In the genomic region with DNA sequence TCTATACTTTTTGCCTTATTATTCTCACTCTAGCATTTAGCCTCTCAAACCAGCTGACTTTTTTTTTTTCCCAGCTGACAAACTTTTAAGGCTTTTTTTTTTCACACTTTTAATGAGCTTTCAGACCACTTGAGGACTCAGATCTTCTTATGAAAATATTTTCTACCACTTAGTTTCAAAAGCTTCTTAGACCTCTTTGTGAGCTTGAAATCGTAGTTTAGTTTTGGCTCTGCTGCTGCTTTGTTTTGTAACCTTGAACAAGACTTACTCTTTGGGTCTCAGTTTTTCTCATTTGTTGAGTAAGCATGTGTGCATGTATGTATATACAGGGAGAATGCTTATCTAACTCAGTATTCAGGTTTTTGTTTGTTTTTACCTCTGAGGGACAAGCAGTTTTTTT, we compare ENCODE assay signal across 8 cellular contexts. TPM values are rescaled to one million over a fixed set of nuclear protein-coding genes. Genes with fewer than 3 reads are reported as not detected.
DNase-seq lines count a peak whose midpoint lies in the region; ATAC-seq, FAIRE-seq and TF ChIP-seq lines count a peak whose summit lies in the region.

No MANE protein-coding gene starts in this region.

- peak overlapping the region; percentile 17 for H3K4me3 Mint-ChIP-seq in activated CD4-positive, alpha-beta T cell treated with anti-CD3 and anti-CD28 coated beads for 36 hours

- H3K27me3 Mint-ChIP-seq in activated CD4-positive, alpha-beta T cell treated with anti-CD3 and anti-CD28 coated beads for 36 hours, result no peaks in the 10 kb centered on the region

- H3K4me1 ChIP-seq in kidney (ENCODE audit: control insufficient read depth in 1 of 2, insufficient read depth in 1 of 2, low read depth in 1 of 2, low read length in 2 of 2), result peaks cover 0 to 14% of the 10 kb centered on the region in 2 donors

- H3K27ac ChIP-seq in kidney (ENCODE audit: low read depth in 2 of 2, low read length in 2 of 2), result peak overlapping the region in 1 of 2 donors; percentile 63

- H3K4me3 ChIP-seq in kidney (ENCODE audit: low read length in 2 of 2), result peak overlapping the region; percentile 32 to 66

- H3K36me3 Mint-ChIP-seq in activated CD4-positive, alpha-beta T cell treated with anti-CD3 and anti-CD28 coated beads for 36 hours (ENCODE audit: low read depth), result peaks cover 2% of the 10 kb centered on the region

- FAIRE-seq in kidney (lab: Jason Lieb, UNC), result peak; percentile 81

- intact Hi-C loops in activated CD4-positive, alpha-beta T cell treated with anti-CD3 and anti-CD28 coated beads for 36 hours (cut with DNase I, micrococcal nuclease), result loop anchor here in 1 of 2 experiments (5.0 kb wide), 1 partner anchor 1376 kb away; a partner anchor contains a TSS
- intact Hi-C loops in kidney (cut with DNase I), result no loop called here

- CTCF ChIA-PET in activated CD4-positive, alpha-beta T cell treated with anti-CD3 and anti-CD28 coated beads for 36 hours (lab: Charles Lee), result no interaction called here

- H3K4me1 Mint-ChIP-seq in activated CD4-positive, alpha-beta T cell treated with anti-CD3 and anti-CD28 coated beads for 36 hours, result peaks cover 35% of the 10 kb centered on the region

- H3K27ac Mint-ChIP-seq in activated CD4-positive, alpha-beta T cell treated with anti-CD3 and anti-CD28 coated beads for 36 hours, result peak overlapping the region; percentile 11

- POLR2A ChIA-PET in activated CD4-positive, alpha-beta T cell treated with anti-CD3 and anti-CD28 coated beads for 36 hours (lab: Charles Lee), result interaction anchor here (0.6 to 0.7 kb wide), 2 partner anchors 123 to 154 kb away, joined by 3 to 5 read pairs; no protein-coding TSS in a partner anchor

- no peak for DNase-seq in activated CD4-positive, alpha-beta T cell treated with anti-CD3 and anti-CD28 coated beads for 36 hours
- DNase-seq in activated CD4-positive, alpha-beta T cell treated with anti-CD3 and anti-CD28 coated beads, Interleukin-2, amount 50 U/mL, for 1 hour, result no peak
- peak; percentile 52 for DNase-seq in amniotic epithelial cell (ENCODE audit: low read depth)
- no peak for DNase-seq in kidney
- DNase-seq in superior temporal gyrus (ENCODE audit: extremely low spot score), result peak; percentile 47
- no peak for DNase-seq in stimulated activated CD4-positive, alpha-beta T cell treated with anti-CD3 and anti-CD28 coated beads, Interleukin-2, amount 100 ng/mL, for 48 hours

- H3K36me3 ChIP-seq in kidney (ENCODE audit: control insufficient read depth in 1 of 2, insufficient read depth in 2 of 2, low read length in 2 of 2), result no peaks in the 10 kb centered on the region

- no peaks in the 10 kb centered on the region for H3K9me3 Mint-ChIP-seq in activated CD4-positive, alpha-beta T cell treated with anti-CD3 and anti-CD28 coated beads for 36 hours (ENCODE audit: low read depth)

- TF ChIP-seq CTCF in kidney (IDR thresholded peaks at IDR 0.05; ENCODE audit: borderline replicate concordance, extremely low read depth, insufficient read depth), result no peak

- H3K9ac ChIP-seq in kidney (ENCODE audit: low read length in 2 of 2), result peak overlapping the region; percentile 49 to 86

- H3K9me3 ChIP-seq in kidney (ENCODE audit: control insufficient read depth in 1 of 2, low read length in 2 of 2), result no peaks in the 10 kb centered on the region

- ATAC-seq in activated CD4-positive, alpha-beta T cell treated with anti-CD3 and anti-CD28 coated beads for 36 hours, result no peak
- ATAC-seq in GM18867 (IDR thresholded peaks at IDR 0.05; ENCODE audit: unreplicated experiment) (no peak), HG02884 (IDR thresholded peaks at IDR 0.05; ENCODE audit: unreplicated experiment) (no peak)

RNA-seq across cellular contexts. Expression of a gene that starts 3.5 kb away (rescaled TPM):
- 10 to 100 TPM in 1 of 2 experiments, 1 to 10 TPM in 1; 8.2 to 13.0 TPM for total RNA-seq in activated CD4-positive, alpha-beta T cell treated with anti-CD3 and anti-CD28 coated beads for 36 hours
- total RNA-seq in kidney, result 39.3 TPM
- polyA plus RNA-seq in kidney (ENCODE audit: insufficient read depth, low read depth, low replicate concordance), result 6.5 TPM

Comparison
In these comparisons a context has a peak if more than half of its experiments do, and no peak if none do; other contexts are left out.
1. DNase-seq: peak in amniotic epithelial cell (single experiment) and superior temporal gyrus (single experiment); none in activated CD4-positive, alpha-beta T cell treated with anti-CD3 and anti-CD28 coated beads for 36 hours (single experiment), activated CD4-positive, alpha-beta T cell treated with anti-CD3 and anti-CD28 coated beads, Interleukin-2, amount 50 U/mL, for 1 hour (single experiment), kidney (single experiment) and stimulated activated CD4-positive, alpha-beta T cell treated with anti-CD3 and anti-CD28 coated beads, Interleukin-2, amount 100 ng/mL, for 48 hours (0 of 2).